ENCODE assay signal across 9 cellular contexts in the genomic region with DNA sequence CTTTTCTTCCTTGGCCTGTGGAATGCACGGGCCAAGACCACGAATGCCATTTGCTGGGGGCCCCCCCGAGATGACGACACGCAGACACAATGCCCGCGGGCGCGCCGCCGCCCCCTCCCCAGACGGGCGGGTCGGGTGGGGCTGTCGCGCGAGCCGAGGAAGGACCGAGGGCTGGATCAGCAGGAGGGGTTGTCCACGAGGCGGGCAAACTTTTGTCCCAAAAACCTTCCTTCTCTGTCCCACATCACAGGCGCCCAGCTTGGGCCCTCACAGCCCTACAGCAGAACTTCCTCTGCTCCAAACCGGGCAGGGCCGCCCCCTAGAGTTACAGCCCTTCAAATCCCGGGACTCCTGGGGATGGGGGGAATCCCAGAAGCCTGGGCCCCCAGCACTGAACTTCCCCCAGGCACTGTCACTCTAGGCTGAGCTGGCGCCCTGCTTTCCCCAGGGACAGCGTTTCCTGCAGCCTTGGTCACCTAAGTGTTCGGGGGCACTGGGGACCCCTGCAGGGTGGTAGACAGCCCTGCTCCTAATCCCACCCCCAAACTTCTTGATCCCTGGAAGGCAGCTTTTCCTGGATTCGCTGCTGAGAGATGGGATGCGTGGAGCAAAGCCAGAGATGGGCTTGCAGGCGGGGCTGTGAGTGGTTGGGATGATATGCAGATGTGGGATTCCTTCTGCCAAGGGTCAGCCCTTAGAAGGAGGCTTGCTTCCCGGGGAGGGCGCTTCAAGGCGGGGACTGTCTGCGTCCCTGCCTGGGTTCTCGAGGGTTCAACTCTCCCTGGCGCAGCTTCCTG. TPM values are rescaled to one million over a fixed set of nuclear protein-coding genes. Genes with fewer than 3 reads are reported as not detected.
A peak's percentile ranks its signal among the peaks of the same experiment; 100 is the strongest.
DNase-seq lines count a peak whose midpoint lies in the region; TF ChIP-seq lines count a peak whose summit lies in the region.
"Had no signal": no experiment of that assay in that cellular context is flagged by ENCODE, and none has a peak within 500 bp of the region (broad histone marks: within the 10 kb centered on the region; RNA-seq: fewer than 3 reads in every experiment).

No MANE protein-coding gene starts in this region.

- no peak overlapping the region for H2AFZ ChIP-seq in mesenchymal stem cell (ENCODE audit: low read depth, low read length)

- peaks cover 0 to 7% of the 10 kb centered on the region in 2 donors for H3K4me1 ChIP-seq in duodenal mucosa (ENCODE audit: control insufficient read depth in 1 of 2, insufficient read depth in 2 of 2, low read length in 2 of 2)
- H3K4me1 ChIP-seq in mesenchymal stem cell (ENCODE audit: control insufficient read depth, insufficient read depth, low read depth, low read length) = peaks cover 50% of the 10 kb centered on the region

- H3K4me3 Mint-ChIP-seq in type B pancreatic cell = peak overlapping the region; percentile 91

- H2BK15ac ChIP-seq in mesenchymal stem cell (ENCODE audit: low read depth, poor library complexity, severe bottlenecking) = peak overlapping the region; percentile 29

- peak overlapping the region; percentile 48 to 51 for H3K9ac ChIP-seq in duodenal mucosa (ENCODE audit: low read depth in 1 of 2, low read length in 2 of 2)
- H3K9ac ChIP-seq in mesenchymal stem cell (ENCODE audit: low read length) = peak overlapping the region; percentile 88

- WGBS in mesenchymal stem cell = under 1% methylated on average over 37 of the region's 37 CpGs

- H3K9me3 ChIP-seq in duodenal mucosa (ENCODE audit: control insufficient read depth in 1 of 2, low read length in 2 of 2) = no peaks in the 10 kb centered on the region
- H3K9me3 ChIP-seq in mesenchymal stem cell (ENCODE audit: control insufficient read depth, low read length) = no peaks in the 10 kb centered on the region

- H4K8ac ChIP-seq in mesenchymal stem cell (ENCODE audit: low read length) = peak overlapping the region; percentile 72

- H3K4me3 ChIP-seq in duodenal mucosa (ENCODE audit: low read depth in 1 of 2, low read length in 2 of 2) (peak overlapping the region; percentile 48 to 49), mesenchymal stem cell (ENCODE audit: insufficient read depth in 1 of 2, low read depth in 1 of 2, low read length in 2 of 2) (peak overlapping the region; percentile 88 to 89)

- peak overlapping the region; percentile 93 to 94 for H3K4ac ChIP-seq in mesenchymal stem cell (ENCODE audit: low read depth in 1 of 2, low read length in 2 of 2)

- peaks cover 24% of the 10 kb centered on the region for H3K27me3 Mint-ChIP-seq in type B pancreatic cell

- peak overlapping the region in 1 of 2 experiments; percentile 98 for H3K14ac ChIP-seq in mesenchymal stem cell (ENCODE audit: low read length in 2 of 2)

- no peak overlapping the region for H2BK5ac ChIP-seq in mesenchymal stem cell (ENCODE audit: low read depth, low read length, poor library complexity, severe bottlenecking)

- no peaks in the 10 kb centered on the region for H3K36me3 ChIP-seq in duodenal mucosa (ENCODE audit: control insufficient read depth in 1 of 2, insufficient read depth in 2 of 2, low read length in 2 of 2)
- peaks cover 5 to 23% of the 10 kb centered on the region in 2 experiments for H3K36me3 ChIP-seq in mesenchymal stem cell (ENCODE audit: control insufficient read depth in 1 of 2, insufficient read depth in 2 of 2, low read depth in 1 of 2, low read length in 2 of 2)

- H4K91ac ChIP-seq in mesenchymal stem cell (ENCODE audit: low read length) = peak overlapping the region; percentile 66

- peak overlapping the region in 1 of 2 experiments; percentile 19 for H2BK12ac ChIP-seq in mesenchymal stem cell (ENCODE audit: low read length in 2 of 2)

- DNase-seq in NCI-H2171 treated with DMSO at 0.1 percent for 48 hours (lab: John Stamatoyannopoulos, UW) (peak; percentile 9), NCI-H2171 (lab: John Stamatoyannopoulos, UW) (no peak), mesenchymal stem cell (peak; percentile 87), type B pancreatic cell (ENCODE audit: extremely low spot score, unreplicated experiment) (no peak), NCI-H524 treated with DMSO at 0.1 percent for 48 hours (lab: John Stamatoyannopoulos, UW) (no peak), NAMALWA (ENCODE audit: low spot score) (no peak), kidney tubule cell (ENCODE audit: low spot score) (no peak)

- no peaks in the 10 kb centered on the region for H3K9me3 Mint-ChIP-seq in type B pancreatic cell

- H3K27ac Mint-ChIP-seq in type B pancreatic cell = peak overlapping the region; percentile 64

- peaks cover 7 to 14% of the 10 kb centered on the region in 2 donors for H3K27me3 ChIP-seq in duodenal mucosa (ENCODE audit: control insufficient read depth in 1 of 2, insufficient read depth in 2 of 2, low read length in 2 of 2)
- H3K27me3 ChIP-seq in mesenchymal stem cell (ENCODE audit: control insufficient read depth in 1 of 2, insufficient read depth in 1 of 2, low read length in 2 of 2) = no peaks in the 10 kb centered on the region

- TF ChIP-seq CTCF in type B pancreatic cell (conservative IDR thresholded peaks at IDR 0.05) = peak; percentile 22

- no peaks in the 10 kb centered on the region for H3K36me3 Mint-ChIP-seq in type B pancreatic cell

- peak overlapping the region; percentile 66 for H3K27ac ChIP-seq in duodenal mucosa (ENCODE audit: low read depth, low read length)
- peak overlapping the region; percentile 68 for H3K27ac ChIP-seq in mesenchymal stem cell (ENCODE audit: low read length, poor library complexity, severe bottlenecking)
- H3K27ac ChIP-seq: HL-60 had no signal

- peaks cover 7% of the 10 kb centered on the region for H3K79me1 ChIP-seq in mesenchymal stem cell (replicated peaks; ENCODE audit: low read length, poor library complexity, severe bottlenecking)

- H2AK5ac ChIP-seq in mesenchymal stem cell (ENCODE audit: low read length, severe bottlenecking) = peak overlapping the region; percentile 5

- peaks cover 32% of the 10 kb centered on the region for H3K4me1 Mint-ChIP-seq in type B pancreatic cell (ENCODE audit: unreplicated experiment)

- peak overlapping the region; percentile 83 for H2BK120ac ChIP-seq in mesenchymal stem cell (ENCODE audit: low read depth, low read length)

- H3K18ac ChIP-seq in mesenchymal stem cell (ENCODE audit: low read depth in 1 of 2, low read length in 2 of 2) = peak overlapping the region; percentile 97

- no peak overlapping the region for H3K23ac ChIP-seq in mesenchymal stem cell (ENCODE audit: low read length in 2 of 2)

- peak overlapping the region; percentile 88 for H3K4me2 ChIP-seq in mesenchymal stem cell (ENCODE audit: low read length, poor library complexity, severe bottlenecking)

RNA-seq across cellular contexts. Expression of gene COL5A1, which starts 1.0 kb away (rescaled TPM):
- 754 TPM for polyA plus RNA-seq in mesenchymal stem cell (2013, experiment 1 of 2)
- polyA plus RNA-seq in mesenchymal stem cell (2013, experiment 2 of 2) = 709 TPM
- 16.1 and 112 TPM in 2 replicates for total RNA-seq in type B pancreatic cell (ENCODE audit: low replicate concordance)

Comparison
In these comparisons a context has a peak if more than half of its experiments do, and no peak if none do; other contexts are left out.
1. DNase-seq: peak in NCI-H2171 treated with DMSO at 0.1 percent for 48 hours (single experiment) and mesenchymal stem cell (single experiment); none in NCI-H2171 (single experiment), type B pancreatic cell (single experiment), NCI-H524 treated with DMSO at 0.1 percent for 48 hours (single experiment), NAMALWA (single experiment) and kidney tubule cell (single experiment).